Comparison of ENCODE assay signal across 19 cellular contexts in genomic region chr1:3684031-3684430, GRCh38. TPM values are rescaled to one million over a fixed set of nuclear protein-coding genes. Genes with fewer than 3 reads are reported as not detected.
DNase-seq lines count a peak whose midpoint lies in the region; ATAC-seq and TF ChIP-seq lines count a peak whose summit lies in the region.
"Had no signal": no experiment of that assay in that cellular context is flagged by ENCODE, and none has a peak within 500 bp of the region (broad histone marks: within the 10 kb centered on the region; RNA-seq: fewer than 3 reads in every experiment).

No MANE protein-coding gene starts in this region.

- no peaks in the 10 kb centered on the region for H3K36me3 Mint-ChIP-seq in activated CD8-positive, alpha-beta memory T cell treated with anti-CD3 and anti-CD28 coated beads, Interleukin-2, amount 10 ng/mL, durations not matched to agents 7 days and 5 days

- peaks cover 10% of the 10 kb centered on the region for H3K27me3 Mint-ChIP-seq in activated CD8-positive, alpha-beta memory T cell treated with anti-CD3 and anti-CD28 coated beads, Interleukin-2, amount 10 ng/mL, durations not matched to agents 7 days and 5 days

- intact Hi-C loops in mucosa of descending colon (cut with DNase I, micrococcal nuclease) (no loop called here), vagina (cut with DNase I) (no loop called here)

- peak; percentile 61 for ATAC-seq in mucosa of descending colon
- ATAC-seq in activated CD8-positive, alpha-beta memory T cell treated with anti-CD3 and anti-CD28 coated beads, Interleukin-2, amount 10 ng/mL, durations not matched to agents 7 days and 5 days: no peak
- ATAC-seq: activated CD8-positive, alpha-beta T cell treated with anti-CD3 and anti-CD28 coated beads, Interleukin-2, amount 10 ng/mL, durations not matched to agents 7 days and 5 days; stimulated activated naive CD8-positive, alpha-beta T cell treated with anti-CD3 and anti-CD28 coated beads, Interleukin-15, Interleukin-2, amounts not matched to agents 100 U/mL and 50 U/mL, for 24 hours had no signal

- CTCF ChIA-PET in HEK293 (lab: Yijun Ruan, JAX): no interaction called here
- CTCF ChIA-PET in activated CD8-positive, alpha-beta memory T cell treated with anti-CD3 and anti-CD28 coated beads, Interleukin-2, amount 10 ng/mL, durations not matched to agents 7 days and 5 days (lab: Charles Lee): no interaction called here

- H3K27ac Mint-ChIP-seq in activated CD8-positive, alpha-beta memory T cell treated with anti-CD3 and anti-CD28 coated beads, Interleukin-2, amount 10 ng/mL, durations not matched to agents 7 days and 5 days: no peak overlapping the region
- H3K27ac Mint-ChIP-seq: activated CD8-positive, alpha-beta T cell treated with anti-CD3 and anti-CD28 coated beads, Interleukin-2, amount 10 ng/mL, durations not matched to agents 7 days and 5 days; activated T-helper 1 cell treated with anti-CD3 and anti-CD28 coated beads, Interleukin-12 subunit alpha, Interleukin-12 subunit beta, Interleukin-2, Interleukin-4 antibody, amounts not matched to agents 30 ng/mL and 10 ng/mL and 1 ng/mL, durations not matched to agents 14 hours and 24 hours and 36 hours had no signal

- H3K4me1 Mint-ChIP-seq in activated CD8-positive, alpha-beta memory T cell treated with anti-CD3 and anti-CD28 coated beads, Interleukin-2, amount 10 ng/mL, durations not matched to agents 7 days and 5 days: peaks cover 3% of the 10 kb centered on the region

- H3K27ac ChIP-seq in BLaER1 treated with 17β-estradiol and CSF1 and Interleukin-3, amounts not matched to agents 10 nM and 100 nM: peak overlapping the region in 7 of 11 experiments; percentile 23 to 55 (median 43); a peak in 8 of 22 replicates
- no peak overlapping the region for H3K27ac ChIP-seq in HEK293 (ENCODE audit: extremely low read depth, low read depth, low read length)
- H3K27ac ChIP-seq in vagina: no peak overlapping the region
- H3K27ac ChIP-seq: Peyer's patch, spleen had no signal

- H3K9me3 ChIP-seq in BLaER1 treated with 17β-estradiol and CSF1 and Interleukin-3, amounts not matched to agents 10 nM and 100 nM (replicated peaks in 1 of 11): no peaks in the 10 kb centered on the region
- no peaks in the 10 kb centered on the region for H3K9me3 ChIP-seq in HEK293 (ENCODE audit: control insufficient read depth, insufficient read depth, low read depth, low read length)
- H3K9me3 ChIP-seq in mucosa of descending colon: no peaks in the 10 kb centered on the region
- no peaks in the 10 kb centered on the region for H3K9me3 ChIP-seq in vagina
- H3K9me3 ChIP-seq: MG63, Peyer's patch, spleen had no signal

- peaks cover 49 to 100% (median 98%) of the 10 kb centered on the region in 10 experiments for H3K4me1 ChIP-seq in BLaER1 treated with 17β-estradiol and CSF1 and Interleukin-3, amounts not matched to agents 10 nM and 100 nM
- H3K4me1 ChIP-seq in HEK293 (ENCODE audit: control insufficient read depth, insufficient read depth, low read length) (no peaks in the 10 kb centered on the region), mucosa of descending colon (ENCODE audit: low read depth) (peaks cover 2% of the 10 kb centered on the region), vagina (no peaks in the 10 kb centered on the region)

- peak overlapping the region in 6 of 11 experiments; percentile 17 to 54 (median 24); a peak in 5 of 22 replicates for H3K9ac ChIP-seq in BLaER1 treated with 17β-estradiol and CSF1 and Interleukin-3, amounts not matched to agents 10 nM and 100 nM

- H3K9me3 Mint-ChIP-seq in activated CD8-positive, alpha-beta memory T cell treated with anti-CD3 and anti-CD28 coated beads, Interleukin-2, amount 10 ng/mL, durations not matched to agents 7 days and 5 days (ENCODE audit: low read depth): no peaks in the 10 kb centered on the region
- H3K9me3 Mint-ChIP-seq: activated T-helper 1 cell treated with anti-CD3 and anti-CD28 coated beads, Interleukin-12 subunit alpha, Interleukin-12 subunit beta, Interleukin-2, Interleukin-4 antibody, amounts not matched to agents 30 ng/mL and 10 ng/mL and 1 ng/mL, durations not matched to agents 14 hours and 24 hours and 36 hours had no signal

- no peaks in the 10 kb centered on the region for H4K20me1 ChIP-seq in BLaER1 treated with 17β-estradiol and CSF1 and Interleukin-3, amounts not matched to agents 10 nM and 100 nM

- H3K4me3 ChIP-seq in BLaER1 treated with 17β-estradiol and CSF1 and Interleukin-3, amounts not matched to agents 10 nM and 100 nM: no peak overlapping the region
- H3K4me3 ChIP-seq in HEK293 (ENCODE audit: low read depth, low read length): no peak overlapping the region
- no peak overlapping the region for H3K4me3 ChIP-seq in fibroblast of pulmonary artery (replicated peaks; ENCODE audit: low read depth, low read length)
- H3K4me3 ChIP-seq in mucosa of descending colon: no peak overlapping the region
- no peak overlapping the region for H3K4me3 ChIP-seq in vagina
- H3K4me3 ChIP-seq: MG63, Peyer's patch, spleen had no signal

- POLR2A ChIA-PET in HEK293 (lab: Yijun Ruan, JAX): no interaction called here

- no peaks in the 10 kb centered on the region for H3K36me3 ChIP-seq in BLaER1 treated with 17β-estradiol and CSF1 and Interleukin-3, amounts not matched to agents 10 nM and 100 nM
- peaks cover 0 to 20% of the 10 kb centered on the region in 2 experiments; a peak in 1 of 3 replicates for H3K36me3 ChIP-seq in HEK293 (ENCODE audit: control insufficient read depth in 2 of 2, insufficient read depth in 1 of 2, low read length in 2 of 2)
- no peaks in the 10 kb centered on the region for H3K36me3 ChIP-seq in mucosa of descending colon (ENCODE audit: low read depth)
- H3K36me3 ChIP-seq in vagina: no peaks in the 10 kb centered on the region
- H3K36me3 ChIP-seq: MG63, Peyer's patch, spleen had no signal

- TF ChIP-seq POLR2A in vagina (IDR thresholded peaks at IDR 0.05): no peak

- DNase-seq in fibroblast of pulmonary artery (ENCODE audit: low read depth) (peak; percentile 14), mucosa of descending colon (peak in 2 of 3 donors; percentile 48 to 66), vagina (ENCODE audit: extremely low spot score in 2 of 2) (no peak), NCI-H524 treated with DMSO at 0.1 percent for 48 hours (lab: John Stamatoyannopoulos, UW) (no peak), SW480 (ENCODE audit: low spot score) (no peak)
- DNase-seq in activated CD8-positive, alpha-beta memory T cell treated with anti-CD3 and anti-CD28 coated beads, Interleukin-2, amount 10 ng/mL, durations not matched to agents 7 days and 5 days: no peak
- DNase-seq: activated CD8-positive, alpha-beta T cell treated with anti-CD3 and anti-CD28 coated beads, Interleukin-2, amount 10 ng/mL, durations not matched to agents 7 days and 5 days; DMS 273 treated with DMSO at 0.1 percent for 48 hours; kidney glomerular epithelial cell; MG63; NCI-H187 treated with DMSO at 0.1 percent for 48 hours; NCI-H526 treated with DMSO at 0.1 percent for 48 hours; Peyer's patch; spleen; stimulated activated naive CD8-positive, alpha-beta T cell treated with anti-CD3 and anti-CD28 coated beads, Interleukin-15, Interleukin-2, amounts not matched to agents 100 U/mL and 50 U/mL, for 24 hours had no signal

- no peak overlapping the region for H3K4me3 Mint-ChIP-seq in activated CD8-positive, alpha-beta memory T cell treated with anti-CD3 and anti-CD28 coated beads, Interleukin-2, amount 10 ng/mL, durations not matched to agents 7 days and 5 days
- H3K4me3 Mint-ChIP-seq: activated CD8-positive, alpha-beta T cell treated with anti-CD3 and anti-CD28 coated beads, Interleukin-2, amount 10 ng/mL, durations not matched to agents 7 days and 5 days; activated T-helper 1 cell treated with anti-CD3 and anti-CD28 coated beads, Interleukin-12 subunit alpha, Interleukin-12 subunit beta, Interleukin-2, Interleukin-4 antibody, amounts not matched to agents 30 ng/mL and 10 ng/mL and 1 ng/mL, durations not matched to agents 14 hours and 24 hours and 36 hours had no signal

- H3K27me3 ChIP-seq in BLaER1 treated with 17β-estradiol and CSF1 and Interleukin-3, amounts not matched to agents 10 nM and 100 nM: no peaks in the 10 kb centered on the region; a peak in 1 of 22 replicates
- H3K27me3 ChIP-seq in vagina: no peaks in the 10 kb centered on the region
- H3K27me3 ChIP-seq: MG63, Peyer's patch had no signal

- peak overlapping the region; percentile 11 to 97 (median 84); a peak in 20 of 22 replicates for H3K4me2 ChIP-seq in BLaER1 treated with 17β-estradiol and CSF1 and Interleukin-3, amounts not matched to agents 10 nM and 100 nM

- TF ChIP-seq CTCF in HEK293 (tag by site-specific recombination; IDR thresholded peaks at IDR 0.05) (no peak), fibroblast of pulmonary artery (IDR thresholded peaks at IDR 0.05; ENCODE audit: low read length, missing control alignments) (no peak), mucosa of descending colon (IDR thresholded peaks at IDR 0.05) (no peak), vagina (IDR thresholded peaks at IDR 0.05) (no peak)

TF ChIP-seq in HEK293, 187 proteins besides CTCF, POLR2A, EP300 and RAD21 (continues in another document):
- no peak for TF ChIP-seq ZNF558 (tag by site-specific recombination; IDR thresholded peaks at IDR 0.05)
- no peak for TF ChIP-seq ZNF2 (tag by site-specific recombination; IDR thresholded peaks at IDR 0.05)
- TF ChIP-seq ZNF510 (tag by site-specific recombination; IDR thresholded peaks at IDR 0.05; ENCODE audit: insufficient replicate concordance): no peak
- TF ChIP-seq SALL2 (tag by site-specific recombination; IDR thresholded peaks at IDR 0.05; ENCODE audit: borderline replicate concordance): no peak
- TF ChIP-seq, protein P1, sequence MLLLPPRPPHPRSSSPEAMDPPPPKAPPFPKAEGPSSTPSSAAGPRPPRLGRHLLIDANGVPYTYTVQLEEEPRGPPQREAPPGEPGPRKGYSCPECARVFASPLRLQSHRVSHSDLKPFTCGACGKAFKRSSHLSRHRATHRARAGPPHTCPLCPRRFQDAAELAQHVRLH (tag by site-specific recombination; IDR thresholded peaks at IDR 0.05): no peak
- no peak for TF ChIP-seq ZNF248 (tag by site-specific recombination; IDR thresholded peaks at IDR 0.05)
- TF ChIP-seq ZNF354C (tag by site-specific recombination; IDR thresholded peaks at IDR 0.05; ENCODE audit: borderline replicate concordance, low read depth): no peak
- TF ChIP-seq GLIS2 (tag by site-specific recombination; IDR thresholded peaks at IDR 0.05): 0 out of 2 replicates have a peak, but pooled peaks have one; percentile 9

RNA-seq across cellular contexts. Expression of gene TP73, which starts 31.7 kb away (rescaled TPM):
- total RNA-seq in mucosa of descending colon: under 1 TPM; 0.12 to 0.63 (median 0.51) TPM
- total RNA-seq in vagina: 8.1 TPM
- 10 to 100 TPM in 1 of 2 experiments, 1 to 10 TPM in 1; 2.1 to 15.2 TPM for total RNA-seq in activated CD8-positive, alpha-beta memory T cell treated with anti-CD3 and anti-CD28 coated beads, Interleukin-2, amount 10 ng/mL, durations not matched to agents 7 days and 5 days
- total RNA-seq: posterior vena cava had no signal

RNA-seq across cellular contexts. Expression of gene WRAP73, which starts 34.1 kb away (rescaled TPM):
- total RNA-seq in mucosa of descending colon (10 to 100 TPM; 19.2 to 26.3 (median 21.0) TPM), vagina (23.3 TPM)
- 10 to 100 TPM; 38.1 to 43.8 TPM for total RNA-seq in activated CD8-positive, alpha-beta memory T cell treated with anti-CD3 and anti-CD28 coated beads, Interleukin-2, amount 10 ng/mL, durations not matched to agents 7 days and 5 days

RNA-seq across cellular contexts. Expression of gene TPRG1L, which starts 59.2 kb away (rescaled TPM):
- total RNA-seq in mucosa of descending colon (10 to 100 TPM; 70.4 to 96.0 (median 76.1) TPM), vagina (44.9 TPM)
- 10 to 100 TPM in 1 of 2 experiments, 1 to 10 TPM in 1; 8.6 to 13.2 TPM for total RNA-seq in activated CD8-positive, alpha-beta memory T cell treated with anti-CD3 and anti-CD28 coated beads, Interleukin-2, amount 10 ng/mL, durations not matched to agents 7 days and 5 days

Comparison
In these comparisons a context has a peak if more than half of its experiments do, and no peak if none do; other contexts are left out.
1. H3K27ac ChIP-seq: peak in BLaER1 treated with 17β-estradiol and CSF1 and Interleukin-3, amounts not matched to agents 10 nM and 100 nM (7 of 11); none in HEK293 (single experiment) and vagina (single experiment).
2. DNase-seq: peak in fibroblast of pulmonary artery (single experiment) and mucosa of descending colon (2 of 3); none in vagina (0 of 2), activated CD8-positive, alpha-beta memory T cell treated with anti-CD3 and anti-CD28 coated beads, Interleukin-2, amount 10 ng/mL, durations not matched to agents 7 days and 5 days (single experiment), NCI-H524 treated with DMSO at 0.1 percent for 48 hours (single experiment) and SW480 (single experiment).